20 cellular contexts compared by ENCODE assay signal in genomic region chr6:34534146-34534545, GRCh38. TPM values are rescaled to one million over a fixed set of nuclear protein-coding genes. Genes with fewer than 3 reads are reported as not detected.
"Had no signal": no experiment of that assay in that cellular context is flagged by ENCODE, and none has a peak within 500 bp of the region (broad histone marks: within the 10 kb centered on the region; RNA-seq: fewer than 3 reads in every experiment).

No MANE protein-coding gene starts in this region.

- FAIRE-seq: RCC 7860 had no signal

- DNase-seq: Kasumi-1, MM.1S, NCI-H1092 treated with DMSO at 0.1 percent for 48 hours, NCI-H1436, NCI-H187, NCI-H2029, NCI-H2081 treated with DMSO at 0.1 percent for 48 hours, NCI-H2171, NCI-H226, NCI-H446, NCI-H524 treated with DMSO at 0.1 percent for 48 hours, NCI-H774, Right ventricle myocardium superior, RPMI8226, SIG-M5 had no signal

- H3K9ac ChIP-seq: KMS-11 had no signal

- H3K4me1 ChIP-seq: SJSA1 had no signal

- H3K4me3 ChIP-seq: SJSA1, SK-N-MC had no signal

- H3K27ac ChIP-seq: KMS-11, SJSA1, SK-N-MC had no signal

- H3K27me3 ChIP-seq: SJSA1 had no signal

- H3K36me3 ChIP-seq: SJSA1 had no signal

- H3K9me3 ChIP-seq: SJSA1 had no signal

RNA-seq across cellular contexts. Expression of gene SPDEF, which starts 22.0 kb away (rescaled TPM):
- total RNA-seq: M059J, Right ventricle myocardium superior, SJSA1 had no signal
